In the genomic region with DNA sequence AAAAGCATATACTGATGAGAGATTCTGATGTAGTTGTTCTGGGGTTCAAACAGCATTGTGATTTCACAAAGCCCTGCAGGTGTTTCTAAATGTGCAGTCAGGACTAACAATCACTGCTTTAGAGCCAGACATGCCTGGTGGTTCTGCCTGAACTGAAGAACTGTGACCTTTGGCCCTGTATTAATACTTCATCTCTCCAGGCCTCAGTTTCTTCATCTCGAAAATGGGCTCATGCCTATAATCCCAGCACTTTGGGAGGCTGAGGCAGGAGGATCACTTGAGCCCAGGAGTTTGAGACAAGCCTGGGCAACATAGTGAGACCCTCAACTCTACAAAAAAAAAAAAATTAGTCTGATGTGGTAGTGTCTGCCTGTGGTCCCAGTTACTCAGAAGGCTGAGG, we compare ENCODE assay signal across 26 cellular contexts. TPM values are rescaled to one million over a fixed set of nuclear protein-coding genes. Genes with fewer than 3 reads are reported as not detected.
A peak's percentile ranks its signal among the peaks of the same experiment; 100 is the strongest.
DNase-seq lines count a peak whose midpoint lies in the region; ATAC-seq and TF ChIP-seq lines count a peak whose summit lies in the region.
"Had no signal": no experiment of that assay in that cellular context is flagged by ENCODE, and none has a peak within 500 bp of the region (broad histone marks: within the 10 kb centered on the region; RNA-seq: fewer than 3 reads in every experiment).

No MANE protein-coding gene starts in this region.

- CTCF ChIA-PET in CD8-positive, alpha-beta memory T cell (lab: Charles Lee) = interaction anchor here (2.3 kb wide), 1 partner anchor 18 kb away, joined by 8 read pairs; no protein-coding TSS in a partner anchor

- no peaks in the 10 kb centered on the region for H3K36me3 ChIP-seq in CD8-positive, alpha-beta memory T cell (ENCODE audit: insufficient read depth, low read length)
- no peaks in the 10 kb centered on the region for H3K36me3 ChIP-seq in left lung
- H3K36me3 ChIP-seq: BLaER1 had no signal

- H3K27ac ChIP-seq in CD8-positive, alpha-beta memory T cell (ENCODE audit: low read depth, low read length) = no peak overlapping the region
- H3K27ac ChIP-seq in left lung = no peak overlapping the region
- H3K27ac ChIP-seq: BLaER1 had no signal

- no peak for TF ChIP-seq CTCF in left lung (IDR thresholded peaks at IDR 0.05)

- no peak overlapping the region for H3K4me3 Mint-ChIP-seq in activated T-cell treated with anti-CD3 and anti-CD28 coated beads, Interleukin-2, amount 50 U/mL, for 72 hours
- H3K4me3 Mint-ChIP-seq in CD8-positive, alpha-beta memory T cell = peak overlapping the region in 1 of 7 donors; percentile 40
- no peak overlapping the region for H3K4me3 Mint-ChIP-seq in activated T-helper 2 cell treated with anti-CD3 and anti-CD28 coated beads, Interferon-gamma antibody, Interleukin-2, Interleukin-4, amounts not matched to agents 10 μg/mL and 5 μg/mL and 100 μg/mL, durations not matched to agents 14 hours and 24 hours and 36 hours (ENCODE audit: low read depth)
- H3K4me3 Mint-ChIP-seq in immature natural killer cell = no peak overlapping the region
- H3K4me3 Mint-ChIP-seq: CD8-positive, alpha-beta T cell had no signal

- peaks cover 46% of the 10 kb centered on the region for H3K4me1 Mint-ChIP-seq in activated T-cell treated with anti-CD3 and anti-CD28 coated beads, Interleukin-2, amount 50 U/mL, for 72 hours (ENCODE audit: low read depth)
- peaks cover 48 to 80% (median 64%) of the 10 kb centered on the region in 3 donors for H3K4me1 Mint-ChIP-seq in CD8-positive, alpha-beta memory T cell
- H3K4me1 Mint-ChIP-seq in activated T-helper 2 cell treated with anti-CD3 and anti-CD28 coated beads, Interferon-gamma antibody, Interleukin-2, Interleukin-4, amounts not matched to agents 10 μg/mL and 5 μg/mL and 100 μg/mL, durations not matched to agents 14 hours and 24 hours and 36 hours (ENCODE audit: low read depth) = peaks cover 55% of the 10 kb centered on the region
- peaks cover 42 to 62% of the 10 kb centered on the region in 2 donors for H3K4me1 Mint-ChIP-seq in immature natural killer cell

- peaks cover 23% of the 10 kb centered on the region for H3K27me3 Mint-ChIP-seq in activated T-cell treated with anti-CD3 and anti-CD28 coated beads, Interleukin-2, amount 50 U/mL, for 72 hours (ENCODE audit: low read depth)
- H3K27me3 Mint-ChIP-seq in CD8-positive, alpha-beta memory T cell = peaks cover 1 to 8% of the 10 kb centered on the region in 2 donors
- H3K27me3 Mint-ChIP-seq in activated T-helper 2 cell treated with anti-CD3 and anti-CD28 coated beads, Interferon-gamma antibody, Interleukin-2, Interleukin-4, amounts not matched to agents 10 μg/mL and 5 μg/mL and 100 μg/mL, durations not matched to agents 14 hours and 24 hours and 36 hours (ENCODE audit: low read depth) = peaks cover 4% of the 10 kb centered on the region
- peaks cover 5 to 12% (median 6%) of the 10 kb centered on the region in 3 donors for H3K27me3 Mint-ChIP-seq in immature natural killer cell (ENCODE audit: low read depth in 3 of 3)

- peaks cover 55% of the 10 kb centered on the region for H3K4me1 ChIP-seq in CD8-positive, alpha-beta memory T cell (ENCODE audit: insufficient read depth, low read length)
- peaks cover 5 to 19% of the 10 kb centered on the region in 2 donors for H3K4me1 ChIP-seq in left lung

- no peak for ATAC-seq in activated T-cell treated with anti-CD3 and anti-CD28 coated beads, Interleukin-2, amount 50 U/mL, for 72 hours (replicated peaks in 1 of 2)
- ATAC-seq in left lung = no peak
- ATAC-seq: CD8-positive, alpha-beta T cell had no signal

- no peak for DNase-seq in activated T-cell treated with anti-CD3 and anti-CD28 coated beads, Interleukin-2, amount 50 U/mL, for 72 hours
- DNase-seq in activated T-cell treated with anti-CD3 and anti-CD28 coated beads, Interleukin-2, amount 50 U/mL, for 1 hour = no peak
- DNase-seq in CD8-positive, alpha-beta memory T cell = no peak
- no peak for DNase-seq in activated T-helper 2 cell treated with anti-CD3 and anti-CD28 coated beads, Interferon-gamma antibody, Interleukin-2, Interleukin-4, amounts not matched to agents 10 μg/mL and 5 μg/mL and 100 μg/mL, durations not matched to agents 14 hours and 24 hours and 36 hours (ENCODE audit: low spot score)
- DNase-seq in immature natural killer cell (no peak), SHP77 (lab: John Stamatoyannopoulos, UW) (no peak), NCI-H1105 treated with DMSO at 0.1 percent for 48 hours (lab: John Stamatoyannopoulos, UW) (no peak), left lung (no peak)
- DNase-seq: CD8-positive, alpha-beta T cell; DMS 273 treated with DMSO at 0.1 percent for 48 hours; DMS79 treated with DMSO at 0.1 percent for 48 hours; GF-D8; HCEC 1CT; KG1; MM.1S; NCI-H1417; NCI-H1694; NCI-H2081; NCI-H2227 treated with DMSO at 0.1 percent for 48 hours; NCI-H526 treated with DMSO at 0.1 percent for 48 hours; Right ventricle myocardium superior; RPMI8226 had no signal

- intact Hi-C loops in activated T-helper 2 cell treated with anti-CD3 and anti-CD28 coated beads, Interferon-gamma antibody, Interleukin-2, Interleukin-4, amounts not matched to agents 10 μg/mL and 5 μg/mL and 100 μg/mL, durations not matched to agents 14 hours and 24 hours and 36 hours (cut with micrococcal nuclease) = no loop called here
- intact Hi-C loops in left lung (cut with DNase I) = no loop called here

- H3K27ac Mint-ChIP-seq in activated T-cell treated with anti-CD3 and anti-CD28 coated beads, Interleukin-2, amount 50 U/mL, for 72 hours = peak overlapping the region; percentile 50
- peak overlapping the region in 6 of 8 donors; percentile 46 to 85 (median 66) for H3K27ac Mint-ChIP-seq in CD8-positive, alpha-beta memory T cell
- H3K27ac Mint-ChIP-seq in activated T-helper 2 cell treated with anti-CD3 and anti-CD28 coated beads, Interferon-gamma antibody, Interleukin-2, Interleukin-4, amounts not matched to agents 10 μg/mL and 5 μg/mL and 100 μg/mL, durations not matched to agents 14 hours and 24 hours and 36 hours = peak overlapping the region; percentile 55
- peak overlapping the region in 4 of 6 donors; percentile 12 to 68 (median 35) for H3K27ac Mint-ChIP-seq in immature natural killer cell
- H3K27ac Mint-ChIP-seq: CD8-positive, alpha-beta T cell had no signal

- H3K27me3 ChIP-seq in CD8-positive, alpha-beta memory T cell (ENCODE audit: insufficient read depth, low read length, poor library complexity, severe bottlenecking) = no peaks in the 10 kb centered on the region
- H3K27me3 ChIP-seq in left lung = peaks cover 5 to 36% of the 10 kb centered on the region in 2 donors
- H3K27me3 ChIP-seq: BLaER1 had no signal

- H3K36me3 Mint-ChIP-seq in activated T-cell treated with anti-CD3 and anti-CD28 coated beads, Interleukin-2, amount 50 U/mL, for 72 hours (ENCODE audit: insufficient read depth in 2 of 2) = no peaks in the 10 kb centered on the region
- H3K36me3 Mint-ChIP-seq in CD8-positive, alpha-beta memory T cell = no peaks in the 10 kb centered on the region
- H3K36me3 Mint-ChIP-seq in activated T-helper 2 cell treated with anti-CD3 and anti-CD28 coated beads, Interferon-gamma antibody, Interleukin-2, Interleukin-4, amounts not matched to agents 10 μg/mL and 5 μg/mL and 100 μg/mL, durations not matched to agents 14 hours and 24 hours and 36 hours (ENCODE audit: low read depth) = peaks cover 8% of the 10 kb centered on the region
- H3K36me3 Mint-ChIP-seq in immature natural killer cell = peaks cover 0 to 6% (median 0%) of the 10 kb centered on the region in 3 donors
- H3K36me3 Mint-ChIP-seq: CD8-positive, alpha-beta T cell had no signal

- H3K9me3 Mint-ChIP-seq in activated T-cell treated with anti-CD3 and anti-CD28 coated beads, Interleukin-2, amount 50 U/mL, for 72 hours = no peaks in the 10 kb centered on the region
- H3K9me3 Mint-ChIP-seq in CD8-positive, alpha-beta memory T cell = no peaks in the 10 kb centered on the region
- no peaks in the 10 kb centered on the region for H3K9me3 Mint-ChIP-seq in activated T-helper 2 cell treated with anti-CD3 and anti-CD28 coated beads, Interferon-gamma antibody, Interleukin-2, Interleukin-4, amounts not matched to agents 10 μg/mL and 5 μg/mL and 100 μg/mL, durations not matched to agents 14 hours and 24 hours and 36 hours
- no peaks in the 10 kb centered on the region for H3K9me3 Mint-ChIP-seq in immature natural killer cell
- H3K9me3 Mint-ChIP-seq: CD8-positive, alpha-beta T cell had no signal

- H3K9me3 ChIP-seq in CD8-positive, alpha-beta memory T cell (ENCODE audit: low read length) = no peaks in the 10 kb centered on the region
- no peaks in the 10 kb centered on the region for H3K9me3 ChIP-seq in left lung
- H3K9me3 ChIP-seq: BLaER1 had no signal

- POLR2A ChIA-PET in CD8-positive, alpha-beta memory T cell (lab: Charles Lee) = interaction anchor here (0.7 kb wide), 1 partner anchor 1794 kb away, joined by 3 read pairs; a partner anchor contains a TSS

- no peak overlapping the region for H3K4me3 ChIP-seq in CD8-positive, alpha-beta memory T cell (ENCODE audit: low read length)
- H3K4me3 ChIP-seq in left lung = no peak overlapping the region
- H3K4me3 ChIP-seq: BLaER1 had no signal

RNA-seq across cellular contexts. Expression of a gene that starts 3.9 kb away (rescaled TPM):
- 1 to 10 TPM; 1.4 TPM for total RNA-seq in activated T-cell treated with anti-CD3 and anti-CD28 coated beads, Interleukin-2, amount 50 U/mL, for 72 hours
- total RNA-seq in CD8-positive, alpha-beta memory T cell = under 1 TPM; 0.35 to 0.37 TPM
- polyA plus RNA-seq in CD8-positive, alpha-beta memory T cell = 0.60 TPM
- total RNA-seq in activated T-helper 2 cell treated with anti-CD3 and anti-CD28 coated beads, Interferon-gamma antibody, Interleukin-2, Interleukin-4, amounts not matched to agents 10 μg/mL and 5 μg/mL and 100 μg/mL, durations not matched to agents 14 hours and 24 hours and 36 hours = 0.55 and 0.75 TPM in 2 replicates
- under 1 TPM in 1 of 3 donors, not detected in 2; 0.74 TPM for polyA plus RNA-seq in immature natural killer cell
- total RNA-seq in left lung = 1 to 10 TPM in 1 of 2 donors, not detected in 1; 2.9 TPM
- total RNA-seq: NCI-H460, Right ventricle myocardium superior, SK-MEL-5 had no signal
- polyA plus RNA-seq: AG04450 had no signal

RNA-seq across cellular contexts. Expression of a gene that starts 48.1 kb away (rescaled TPM):
- under 1 TPM in 1 of 2 donors, not detected in 1; 0.25 TPM for total RNA-seq in activated T-cell treated with anti-CD3 and anti-CD28 coated beads, Interleukin-2, amount 50 U/mL, for 72 hours
- under 1 TPM; 0.20 to 0.24 TPM for total RNA-seq in CD8-positive, alpha-beta memory T cell
- polyA plus RNA-seq in CD8-positive, alpha-beta memory T cell = 3.4 TPM
- 0.14 TPM in 1 of 2 replicates, not detected in the other for total RNA-seq in activated T-helper 2 cell treated with anti-CD3 and anti-CD28 coated beads, Interferon-gamma antibody, Interleukin-2, Interleukin-4, amounts not matched to agents 10 μg/mL and 5 μg/mL and 100 μg/mL, durations not matched to agents 14 hours and 24 hours and 36 hours
- polyA plus RNA-seq in immature natural killer cell = 1 to 10 TPM; 1.9 to 6.1 (median 4.1) TPM
- 1 to 10 TPM in 1 of 2 donors, not detected in 1; 1.5 TPM for total RNA-seq in left lung
- total RNA-seq: NCI-H460 had no signal
- polyA plus RNA-seq: AG04450 had no signal
